ENCODE assay signal across 1 cellular context in the genomic region with DNA sequence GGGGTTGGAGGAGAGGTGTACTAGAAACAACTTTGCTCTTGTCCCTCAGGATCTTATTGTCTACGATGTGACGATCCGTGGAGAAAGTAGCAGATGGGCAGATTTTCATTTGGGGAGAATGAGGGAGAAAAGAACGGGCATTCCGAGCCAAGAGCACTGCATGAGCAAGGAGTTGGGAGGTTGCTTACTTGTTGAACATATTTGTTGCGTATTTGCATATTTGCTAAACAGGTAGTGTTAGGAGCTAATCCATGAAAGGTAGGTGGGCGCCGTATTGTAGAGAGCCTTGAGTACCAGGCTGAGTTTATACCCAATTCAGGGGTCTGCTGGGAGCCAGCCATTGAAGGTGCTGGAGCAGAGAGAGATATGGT.
TF ChIP-seq lines count a peak whose summit lies in the region.

No MANE protein-coding gene starts in this region.

TF ChIP-seq in K562, 482 proteins besides CTCF, POLR2A, EP300 and RAD21:
- TF ChIP-seq, protein P1, sequence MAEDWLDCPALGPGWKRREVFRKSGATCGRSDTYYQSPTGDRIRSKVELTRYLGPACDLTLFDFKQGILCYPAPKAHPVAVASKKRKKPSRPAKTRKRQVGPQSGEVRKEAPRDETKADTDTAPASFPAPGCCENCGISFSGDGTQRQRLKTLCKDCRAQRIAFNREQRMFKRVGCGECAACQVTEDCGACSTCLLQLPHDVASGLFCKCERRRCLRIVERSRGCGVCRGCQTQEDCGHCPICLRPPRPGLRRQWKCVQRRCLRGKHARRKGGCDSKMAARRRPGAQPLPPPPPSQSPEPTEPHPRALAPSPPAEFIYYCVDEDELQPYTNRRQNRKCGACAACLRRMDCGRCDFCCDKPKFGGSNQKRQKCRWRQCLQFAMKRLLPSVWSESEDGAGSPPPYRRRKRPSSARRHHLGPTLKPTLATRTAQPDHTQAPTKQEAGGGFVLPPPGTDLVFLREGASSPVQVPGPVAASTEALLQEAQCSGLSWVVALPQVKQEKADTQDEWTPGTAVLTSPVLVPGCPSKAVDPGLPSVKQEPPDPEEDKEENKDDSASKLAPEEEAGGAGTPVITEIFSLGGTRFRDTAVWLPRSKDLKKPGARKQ (CRISPR knock-in tag; IDR thresholded peaks at IDR 0.05): no peak
- no peak for TF ChIP-seq FOXM1 (IDR thresholded peaks at IDR 0.05; ENCODE audit: low read depth)
- 0 out of 2 replicates have a peak, but pooled peaks have one; percentile 14 for TF ChIP-seq FOXM1 (CRISPR knock-in tag; IDR thresholded peaks at IDR 0.05; ENCODE audit: low read depth)
- 0 out of 4 replicates have a peak, but pooled peaks of 1 of the 2 experiments have one; percentile 26 for TF ChIP-seq SIN3A (IDR thresholded peaks at IDR 0.05; ENCODE audit: borderline replicate concordance in 2 of 2, control insufficient read depth in 1 of 2, low read depth in 2 of 2, low read length in 2 of 2)
